Comparison of ENCODE assay signal across 13 cellular contexts in the genomic region with DNA sequence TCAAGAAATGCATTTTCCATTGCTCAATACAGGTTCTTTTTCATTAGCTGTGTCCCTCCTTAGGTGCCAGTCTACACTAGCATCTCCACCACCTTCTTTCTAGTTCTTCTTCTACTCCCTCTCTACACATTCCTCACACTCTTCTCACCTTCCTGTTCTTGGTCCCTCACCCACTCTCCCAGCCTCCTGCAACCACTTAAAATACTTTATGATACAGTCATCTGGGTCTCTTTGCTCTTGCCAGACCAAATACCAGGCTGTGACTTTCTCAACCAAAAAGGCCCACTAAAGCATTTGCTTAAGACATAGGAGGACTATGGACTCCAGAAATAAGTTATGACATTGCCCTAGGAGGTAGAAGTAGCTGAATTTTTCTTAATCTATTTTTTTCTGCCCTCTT. TPM values are rescaled to one million over a fixed set of nuclear protein-coding genes. Genes with fewer than 3 reads are reported as not detected.
DNase-seq lines count a peak whose midpoint lies in the region; ATAC-seq and TF ChIP-seq lines count a peak whose summit lies in the region.
"Had no signal": no experiment of that assay in that cellular context is flagged by ENCODE, and none has a peak within 500 bp of the region (broad histone marks: within the 10 kb centered on the region; RNA-seq: fewer than 3 reads in every experiment).

No MANE protein-coding gene starts in this region.

- no peaks in the 10 kb centered on the region for H3K9me2 ChIP-seq in PC-9 (ENCODE audit: insufficient read depth)

- H3K79me2 ChIP-seq in PC-9 (ENCODE audit: low read depth) (no peaks in the 10 kb centered on the region), fibroblast of lung (ENCODE audit: control insufficient read depth, insufficient read depth, low read length) (no peaks in the 10 kb centered on the region)

- H3K9me3 Mint-ChIP-seq in neural crest cell, result no peaks in the 10 kb centered on the region
- H3K9me3 Mint-ChIP-seq: activated naive CD4-positive, alpha-beta T cell treated with anti-CD3 and anti-CD28 coated beads, Interleukin-2, amount 50 U/mL, for 24 hours; stimulated activated naive CD8-positive, alpha-beta T cell treated with anti-CD3 and anti-CD28 coated beads, Interleukin-15, amount 100 ng/mL, for 72 hours had no signal

- no peak overlapping the region for H3K4me3 Mint-ChIP-seq in neural crest cell
- H3K4me3 Mint-ChIP-seq: activated naive CD4-positive, alpha-beta T cell treated with anti-CD3 and anti-CD28 coated beads, Interleukin-2, amount 50 U/mL, for 24 hours; stimulated activated naive CD8-positive, alpha-beta T cell treated with anti-CD3 and anti-CD28 coated beads, Interleukin-15, amount 100 ng/mL, for 72 hours had no signal

- intact Hi-C loops in PC-9 (cut with micrococcal nuclease; ENCODE audit: unreplicated experiment), result loop anchor here (5.0 kb wide), 1 partner anchor 34 kb away; no protein-coding TSS in a partner anchor

- peak overlapping the region; percentile 25; the same call in 1 of the 2 replicates for H3K27ac ChIP-seq in PC-9
- no peak overlapping the region for H3K27ac ChIP-seq in fibroblast of lung (ENCODE audit: insufficient read depth, low read length)
- H3K27ac ChIP-seq: neutrophil had no signal

- H3K4me2 ChIP-seq in PC-9 (peak overlapping the region; percentile 21; the same call in 1 of the 2 replicates), fibroblast of lung (ENCODE audit: extremely low read depth, insufficient read depth, low read length) (no peak overlapping the region)

- peak overlapping the region; percentile 14 for H3K27ac Mint-ChIP-seq in neural crest cell (ENCODE audit: unreplicated experiment)
- H3K27ac Mint-ChIP-seq: activated naive CD4-positive, alpha-beta T cell treated with anti-CD3 and anti-CD28 coated beads, Interleukin-2, amount 50 U/mL, for 24 hours; stimulated activated naive CD8-positive, alpha-beta T cell treated with anti-CD3 and anti-CD28 coated beads, Interleukin-15, amount 100 ng/mL, for 72 hours had no signal

- H3K4me3 ChIP-seq in PC-9, result no peak overlapping the region
- no peak overlapping the region for H3K4me3 ChIP-seq in fibroblast of lung (replicated peaks in 1 of 4; ENCODE audit: control extremely low read depth in 1 of 4, insufficient read depth in 1 of 4, low read depth in 3 of 4, low read length in 4 of 4)

- no peak overlapping the region for H3K9ac ChIP-seq in fibroblast of lung (ENCODE audit: insufficient read depth, low read length)

- ATAC-seq in HG02571 (IDR thresholded peaks at IDR 0.05; ENCODE audit: unreplicated experiment) (no peak), GM19328 (IDR thresholded peaks at IDR 0.05; ENCODE audit: unreplicated experiment) (no peak)
- ATAC-seq: stimulated activated naive CD8-positive, alpha-beta T cell treated with anti-CD3 and anti-CD28 coated beads, Interleukin-15, amount 100 ng/mL, for 72 hours had no signal

- H4K20me1 ChIP-seq in PC-9 (ENCODE audit: insufficient read depth), result no peaks in the 10 kb centered on the region
- H4K20me1 ChIP-seq in fibroblast of lung (ENCODE audit: control insufficient read depth, extremely low read depth, insufficient read depth, low read length), result no peaks in the 10 kb centered on the region

- DNase-seq in Daoy (ENCODE audit: low read depth) (peak; percentile 84), PC-9 (peak; percentile 37 to 86), fibroblast of lung (ENCODE audit: low read depth in 2 of 2) (peak; percentile 14 to 96), neural crest cell (ENCODE audit: low read depth, low spot score) (no peak), NCI-H1694 (lab: John Stamatoyannopoulos, UW) (no peak), SHP77 treated with DMSO at 0.1 percent for 48 hours (lab: John Stamatoyannopoulos, UW) (no peak)
- DNase-seq: activated CD4-positive, alpha-beta T cell treated with anti-CD3 and anti-CD28 coated beads, Interleukin-2, amount 50 U/mL, for 4 hours; stimulated activated naive CD8-positive, alpha-beta T cell treated with anti-CD3 and anti-CD28 coated beads, Interleukin-15, amount 100 ng/mL, for 72 hours had no signal

- H3K36me3 Mint-ChIP-seq in neural crest cell (ENCODE audit: low read depth), result no peaks in the 10 kb centered on the region
- H3K36me3 Mint-ChIP-seq: activated naive CD4-positive, alpha-beta T cell treated with anti-CD3 and anti-CD28 coated beads, Interleukin-2, amount 50 U/mL, for 24 hours had no signal

- POLR2A ChIA-PET in PC-9 (lab: Charles Lee; ENCODE audit: unreplicated experiment), result no interaction called here

- CTCF ChIA-PET in PC-9 (lab: Charles Lee), result no interaction called here

- TF ChIP-seq CTCF in PC-9 (conservative IDR thresholded peaks at IDR 0.05) (no peak), fibroblast of lung (conservative IDR thresholded peaks at IDR 0.05 in 1 of 2, IDR thresholded peaks at IDR 0.05 in 1 of 2; ENCODE audit: low read depth in 1 of 2, low read length in 2 of 2) (no peak), neural crest cell (conservative IDR thresholded peaks at IDR 0.05) (no peak)

- H3K9me3 ChIP-seq in PC-9 (ENCODE audit: insufficient read depth, low read depth), result no peaks in the 10 kb centered on the region
- H3K9me3 ChIP-seq in fibroblast of lung (ENCODE audit: control insufficient read depth, insufficient read depth, low read depth, low read length), result no peaks in the 10 kb centered on the region
- H3K9me3 ChIP-seq: neutrophil had no signal

- peaks cover 19% of the 10 kb centered on the region for H3F3A ChIP-seq in PC-9 (ENCODE audit: insufficient read depth, low read depth)

- H2AFZ ChIP-seq in PC-9 (no peak overlapping the region), fibroblast of lung (ENCODE audit: low read length) (no peak overlapping the region)

- H3K36me3 ChIP-seq in PC-9 (ENCODE audit: low read depth) (no peaks in the 10 kb centered on the region), fibroblast of lung (ENCODE audit: control insufficient read depth, insufficient read depth, low read length) (no peaks in the 10 kb centered on the region)
- H3K36me3 ChIP-seq: neutrophil had no signal

- H3K27me3 Mint-ChIP-seq in neural crest cell (ENCODE audit: low read depth), result peaks cover 68% of the 10 kb centered on the region
- H3K27me3 Mint-ChIP-seq: activated naive CD4-positive, alpha-beta T cell treated with anti-CD3 and anti-CD28 coated beads, Interleukin-2, amount 50 U/mL, for 24 hours had no signal

- H3K27me3 ChIP-seq in PC-9 (ENCODE audit: insufficient read depth, low read depth), result no peaks in the 10 kb centered on the region
- no peaks in the 10 kb centered on the region for H3K27me3 ChIP-seq in fibroblast of lung (ENCODE audit: control insufficient read depth, insufficient read depth, low read length)

- H3K4me1 ChIP-seq in PC-9 (replicated peaks; ENCODE audit: insufficient read depth) (peaks cover 28% of the 10 kb centered on the region), fibroblast of lung (ENCODE audit: control insufficient read depth, extremely low read depth, insufficient read depth, low read length) (no peaks in the 10 kb centered on the region)

- no peaks in the 10 kb centered on the region for H3K4me1 Mint-ChIP-seq in neural crest cell
- H3K4me1 Mint-ChIP-seq: stimulated activated naive CD8-positive, alpha-beta T cell treated with anti-CD3 and anti-CD28 coated beads, Interleukin-15, amount 100 ng/mL, for 72 hours had no signal

- BruUV-seq in PC-9 (replicated peaks; lab: Mats Ljungman, UMichigan), result no TSS peak

RNA-seq across cellular contexts. Expression of a gene that starts 35.1 kb away (rescaled TPM):
- total RNA-seq in Daoy (2014; rRNA removed; shearing (Covaris generic)), result 5.2 and 5.3 TPM in 2 replicates
- 3.3 and 4.0 TPM in 2 replicates for total RNA-seq in PC-9 (2021)
- 4.1 and 4.5 TPM in 2 replicates for total RNA-seq in fibroblast of lung
- polyA plus RNA-seq in fibroblast of lung, result 6.4 and 6.7 TPM in 2 replicates
- 4.3 and 5.4 TPM in 2 replicates for polyA plus RNA-seq in fibroblast of lung (2012)
- polyA minus RNA-seq in fibroblast of lung (ENCODE audit: low replicate concordance), result 2.6 and 4.9 TPM in 2 replicates
- 9.7 and 9.9 TPM in 2 replicates for total RNA-seq in neural crest cell

RNA-seq across cellular contexts. Expression of a gene that starts 42.6 kb away (rescaled TPM):
- 0.77 TPM in 1 of 2 replicates, not detected in the other for total RNA-seq in Daoy (2014; rRNA removed; shearing (Covaris generic))
- total RNA-seq in PC-9 (2021) (0.58 and 0.94 TPM in 2 replicates), fibroblast of lung (not detected in 2 replicates), neural crest cell (not detected in 2 replicates)
- polyA plus RNA-seq in fibroblast of lung, result not detected in 2 replicates
- polyA plus RNA-seq in fibroblast of lung (2012), result not detected in 2 replicates
- polyA minus RNA-seq in fibroblast of lung (ENCODE audit: low replicate concordance), result not detected in 2 replicates

RNA-seq across cellular contexts. Expression of a gene that starts 51.2 kb away (rescaled TPM):
- 1.7 and 2.7 TPM in 2 replicates for total RNA-seq in Daoy (2014; rRNA removed; shearing (Covaris generic))
- 22.9 and 23.4 TPM in 2 replicates for total RNA-seq in PC-9 (2021)
- total RNA-seq in fibroblast of lung, result under 0.01 TPM in 2 replicates
- polyA plus RNA-seq in fibroblast of lung, result not detected in 2 replicates
- polyA plus RNA-seq in fibroblast of lung (2012), result not detected in 2 replicates
- polyA minus RNA-seq in fibroblast of lung (ENCODE audit: low replicate concordance), result not detected in 2 replicates
- 23.9 and 24.5 TPM in 2 replicates for total RNA-seq in neural crest cell
- total RNA-seq: SK-MEL-5 had no signal

Comparison
In these comparisons a context has a peak if more than half of its experiments do, and no peak if none do; other contexts are left out.
1. DNase-seq: peak in Daoy (single experiment), PC-9 (2 of 2) and fibroblast of lung (2 of 2); none in neural crest cell (single experiment), NCI-H1694 (single experiment) and SHP77 treated with DMSO at 0.1 percent for 48 hours (single experiment).